ENCODE assay signal across 21 cellular contexts in genomic region chr20:33418033-33418432, GRCh38.
"Had no signal": no experiment of that assay in that cellular context is flagged by ENCODE, and none has a peak within 500 bp of the region (broad histone marks: within the 10 kb centered on the region; RNA-seq: fewer than 3 reads in every experiment).

No MANE protein-coding gene starts in this region.

- H3K4me3 Mint-ChIP-seq: activated CD8-positive, alpha-beta T cell treated with anti-CD3 and anti-CD28 coated beads for 36 hours; activated naive CD4-positive, alpha-beta T cell treated with anti-CD3 and anti-CD28 coated beads, Interleukin-2, amount 10 ng/mL, durations not matched to agents 7 days and 5 days; activated naive CD8-positive, alpha-beta T cell treated with anti-CD3 and anti-CD28 coated beads, Interleukin-2, amount 50 U/mL, for 24 hours; brain; immature natural killer cell; natural killer cell; stimulated activated naive B cell treated with anti-CD40 and anti-IgM and Interleukin-4, amounts not matched to agents 10 μg/mL and 1 μg/mL and 100 μg/mL, for 72 hours had no signal

- H3K36me3 Mint-ChIP-seq: activated naive CD4-positive, alpha-beta T cell treated with anti-CD3 and anti-CD28 coated beads, Interleukin-2, amount 10 ng/mL, durations not matched to agents 7 days and 5 days; natural killer cell; stimulated activated naive B cell treated with anti-CD40 and anti-IgM and Interleukin-4, amounts not matched to agents 10 μg/mL and 1 μg/mL and 100 μg/mL, for 72 hours had no signal

- ATAC-seq: activated CD8-positive, alpha-beta T cell treated with anti-CD3 and anti-CD28 coated beads for 36 hours; activated naive CD8-positive, alpha-beta T cell treated with anti-CD3 and anti-CD28 coated beads, Interleukin-2, amount 50 U/mL, for 24 hours; gastroesophageal sphincter; natural killer cell; pancreas; stimulated activated naive B cell treated with anti-CD40 and anti-IgM and Interleukin-4, amounts not matched to agents 10 μg/mL and 1 μg/mL and 100 μg/mL, for 72 hours had no signal

- H3K27me3 ChIP-seq: gastroesophageal sphincter, neutrophil, pancreas, upper lobe of left lung had no signal

- H3K27me3 Mint-ChIP-seq: activated CD8-positive, alpha-beta T cell treated with anti-CD3 and anti-CD28 coated beads for 36 hours; activated naive CD4-positive, alpha-beta T cell treated with anti-CD3 and anti-CD28 coated beads, Interleukin-2, amount 10 ng/mL, durations not matched to agents 7 days and 5 days; activated naive CD8-positive, alpha-beta T cell treated with anti-CD3 and anti-CD28 coated beads, Interleukin-2, amount 50 U/mL, for 24 hours; brain; stimulated activated naive B cell treated with anti-CD40 and anti-IgM and Interleukin-4, amounts not matched to agents 10 μg/mL and 1 μg/mL and 100 μg/mL, for 72 hours had no signal

- H3K9me3 ChIP-seq: gastroesophageal sphincter, neutrophil, pancreas, thoracic aorta, upper lobe of left lung had no signal

- H3K27ac Mint-ChIP-seq: activated CD8-positive, alpha-beta T cell treated with anti-CD3 and anti-CD28 coated beads for 36 hours; activated naive CD4-positive, alpha-beta T cell treated with anti-CD3 and anti-CD28 coated beads, Interleukin-2, amount 10 ng/mL, durations not matched to agents 7 days and 5 days; activated naive CD8-positive, alpha-beta T cell treated with anti-CD3 and anti-CD28 coated beads, Interleukin-2, amount 50 U/mL, for 24 hours; immature natural killer cell; natural killer cell; stimulated activated naive B cell treated with anti-CD40 and anti-IgM and Interleukin-4, amounts not matched to agents 10 μg/mL and 1 μg/mL and 100 μg/mL, for 72 hours had no signal

- H3K36me3 ChIP-seq: neutrophil, pancreas, upper lobe of left lung had no signal

- H3K27ac ChIP-seq: gastroesophageal sphincter, neutrophil, pancreas, upper lobe of left lung had no signal

- H3K4me1 ChIP-seq: pancreas, upper lobe of left lung had no signal

- DNase-seq: activated CD4-positive, alpha-beta T cell treated with anti-CD3 and anti-CD28 coated beads for 4 hours; activated CD8-positive, alpha-beta T cell treated with anti-CD3 and anti-CD28 coated beads for 36 hours; activated effector memory CD4-positive, alpha-beta T cell treated with Interleukin-2 at 50 U/mL for 16 hours; activated naive CD4-positive, alpha-beta T cell treated with anti-CD3 and anti-CD28 coated beads, Interleukin-2, amount 10 ng/mL, durations not matched to agents 7 days and 5 days; activated naive CD8-positive, alpha-beta T cell treated with anti-CD3 and anti-CD28 coated beads, Interleukin-2, amount 50 U/mL, for 24 hours; activated T-cell treated with anti-CD3 and anti-CD28 coated beads, Interleukin-2, amount 50 U/mL, for 1 hour; anterior cingulate cortex; cortex of kidney; erythroblast; immature natural killer cell; kidney glomerular epithelial cell; natural killer cell; pancreas; stimulated activated naive B cell treated with anti-CD40 and anti-IgM and Interleukin-4, amounts not matched to agents 10 μg/mL and 1 μg/mL and 100 μg/mL, for 72 hours; upper lobe of left lung had no signal

- H3K4me3 ChIP-seq: gastroesophageal sphincter, pancreas, thoracic aorta, upper lobe of left lung had no signal

- H3K4me1 Mint-ChIP-seq: activated naive CD4-positive, alpha-beta T cell treated with anti-CD3 and anti-CD28 coated beads, Interleukin-2, amount 10 ng/mL, durations not matched to agents 7 days and 5 days; activated naive CD8-positive, alpha-beta T cell treated with anti-CD3 and anti-CD28 coated beads, Interleukin-2, amount 50 U/mL, for 24 hours; brain; immature natural killer cell; stimulated activated naive B cell treated with anti-CD40 and anti-IgM and Interleukin-4, amounts not matched to agents 10 μg/mL and 1 μg/mL and 100 μg/mL, for 72 hours had no signal

- FAIRE-seq: endometrium, pancreas, TTC549 had no signal

- H3K9me3 Mint-ChIP-seq: activated CD8-positive, alpha-beta T cell treated with anti-CD3 and anti-CD28 coated beads for 36 hours; activated naive CD4-positive, alpha-beta T cell treated with anti-CD3 and anti-CD28 coated beads, Interleukin-2, amount 10 ng/mL, durations not matched to agents 7 days and 5 days; activated naive CD8-positive, alpha-beta T cell treated with anti-CD3 and anti-CD28 coated beads, Interleukin-2, amount 50 U/mL, for 24 hours; immature natural killer cell; natural killer cell; stimulated activated naive B cell treated with anti-CD40 and anti-IgM and Interleukin-4, amounts not matched to agents 10 μg/mL and 1 μg/mL and 100 μg/mL, for 72 hours had no signal
